In the genomic region with DNA sequence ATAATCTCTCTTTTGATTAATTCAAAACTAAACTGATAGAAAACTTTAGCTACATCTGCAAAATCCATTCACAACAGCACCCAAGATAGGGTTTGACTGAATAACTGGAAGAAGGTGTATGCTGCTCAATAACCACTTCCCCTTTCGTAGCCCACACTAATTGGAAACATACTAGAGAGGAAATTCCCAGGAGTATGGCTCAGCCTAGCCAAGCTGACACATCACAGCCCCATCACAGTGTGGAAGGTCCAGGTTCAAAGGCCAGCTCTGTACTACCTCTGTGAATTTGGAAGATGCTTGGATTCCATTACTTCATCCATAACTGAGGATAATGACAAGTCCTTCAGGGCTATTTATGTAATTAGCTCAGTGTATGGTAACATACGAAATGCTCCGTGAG, we compare ENCODE assay signal across 15 cellular contexts.
DNase-seq lines count a peak whose midpoint lies in the region; TF ChIP-seq lines count a peak whose summit lies in the region.
"Had no signal": no experiment of that assay in that cellular context is flagged by ENCODE, and none has a peak within 500 bp of the region (broad histone marks: within the 10 kb centered on the region; RNA-seq: fewer than 3 reads in every experiment).

No MANE protein-coding gene starts in this region.

- H3K36me3 ChIP-seq in adrenal gland (replicated peaks in 1 of 2): no peaks in the 10 kb centered on the region
- H3K36me3 ChIP-seq: colonic mucosa, thyroid gland had no signal

- TF ChIP-seq POLR2A in adrenal gland (IDR thresholded peaks at IDR 0.05): no peak

- 63 to 80% (median 70%) methylated on average over 3 of the region's 3 CpGs for WGBS in adrenal gland, 4 donors

- H3K27me3 ChIP-seq in adrenal gland: no peaks in the 10 kb centered on the region
- H3K27me3 ChIP-seq: colonic mucosa, thyroid gland had no signal

- TF ChIP-seq CTCF in HFFc6 (IDR thresholded peaks at IDR 0.05) (no peak), foreskin fibroblast (IDR thresholded peaks at IDR 0.05; ENCODE audit: low read depth, low read length) (no peak), adrenal gland (IDR thresholded peaks at IDR 0.05) (no peak)

- no peaks in the 10 kb centered on the region for H3K4me1 ChIP-seq in adrenal gland (replicated peaks in 1 of 2)
- H3K4me1 ChIP-seq: colonic mucosa, thyroid gland had no signal

- H3K9me3 ChIP-seq in adrenal gland (replicated peaks in 1 of 3): no peaks in the 10 kb centered on the region
- H3K9me3 ChIP-seq: colonic mucosa, thyroid gland had no signal

- intact Hi-C loops in adrenal gland (cut with DNase I): no loop called here

- H3K4me3 Mint-ChIP-seq in HFFc6: peak overlapping the region; percentile 16
- H3K4me3 Mint-ChIP-seq: activated CD8-positive, alpha-beta T cell treated with anti-CD3 and anti-CD28 coated beads for 36 hours; activated T-helper 17 cell treated with anti-CD3 and anti-CD28 coated beads, Interleukin-2, amount 50 U/mL, for 72 hours; CD4-positive, CD25-positive, alpha-beta regulatory T cell had no signal

- H3K27ac ChIP-seq in adrenal gland: no peak overlapping the region
- H3K27ac ChIP-seq: colonic mucosa, thyroid gland had no signal

- no peak overlapping the region for H3K4me3 ChIP-seq in foreskin fibroblast (ENCODE audit: low read depth in 1 of 2, low read length in 2 of 2)
- H3K4me3 ChIP-seq in adrenal gland: no peak overlapping the region
- H3K4me3 ChIP-seq: colonic mucosa, thyroid gland had no signal

- DNase-seq in EL: peak; percentile 81
- DNase-seq in HFFc6: peak; percentile 71
- DNase-seq in MV-4-11 (lab: John Stamatoyannopoulos, UW): peak; percentile 9
- peak; percentile 94 to 95 for DNase-seq in foreskin fibroblast
- DNase-seq in HK-2 (ENCODE audit: unreplicated experiment): no peak
- DNase-seq in adrenal gland: no peak
- DNase-seq in stimulated activated naive CD4-positive, alpha-beta T cell (lab: John Stamatoyannopoulos, UW): no peak
- DNase-seq in activated T-cell treated with anti-CD3 and anti-CD28 coated beads, Interleukin-2, amount 50 U/mL, for 1 hour: no peak
- DNase-seq: activated CD8-positive, alpha-beta T cell treated with anti-CD3 and anti-CD28 coated beads for 36 hours; CD4-positive, CD25-positive, alpha-beta regulatory T cell; colonic mucosa; NCI-H1092; SIG-M5; thyroid gland had no signal

- peaks cover 2% of the 10 kb centered on the region; the same call in 1 of the 2 replicates for H3K27me3 Mint-ChIP-seq in HFFc6 (ENCODE audit: insufficient read depth)
- H3K27me3 Mint-ChIP-seq: CD4-positive, CD25-positive, alpha-beta regulatory T cell had no signal

- peaks cover 23% of the 10 kb centered on the region for H3K36me3 Mint-ChIP-seq in HFFc6 (ENCODE audit: low read depth)
- H3K36me3 Mint-ChIP-seq: CD4-positive, CD25-positive, alpha-beta regulatory T cell had no signal

- H3K27ac Mint-ChIP-seq in HFFc6: peak overlapping the region; percentile 71
- H3K27ac Mint-ChIP-seq: activated CD8-positive, alpha-beta T cell treated with anti-CD3 and anti-CD28 coated beads for 36 hours; activated T-helper 17 cell treated with anti-CD3 and anti-CD28 coated beads, Interleukin-2, amount 50 U/mL, for 72 hours; CD4-positive, CD25-positive, alpha-beta regulatory T cell had no signal

- peaks cover 40% of the 10 kb centered on the region for H3K4me1 Mint-ChIP-seq in HFFc6 (ENCODE audit: low read depth)
- H3K4me1 Mint-ChIP-seq: activated T-helper 17 cell treated with anti-CD3 and anti-CD28 coated beads, Interleukin-2, amount 50 U/mL, for 72 hours had no signal

- H3K9me3 Mint-ChIP-seq in HFFc6: peaks cover 17% of the 10 kb centered on the region
- H3K9me3 Mint-ChIP-seq: activated CD8-positive, alpha-beta T cell treated with anti-CD3 and anti-CD28 coated beads for 36 hours; activated T-helper 17 cell treated with anti-CD3 and anti-CD28 coated beads, Interleukin-2, amount 50 U/mL, for 72 hours had no signal

Comparison
In these comparisons a context has a peak if more than half of its experiments do, and no peak if none do; other contexts are left out.
1. DNase-seq: peak in EL (single experiment), HFFc6 (single experiment), MV-4-11 (single experiment) and foreskin fibroblast (2 of 2); none in HK-2 (single experiment), adrenal gland (0 of 7), stimulated activated naive CD4-positive, alpha-beta T cell (0 of 6) and activated T-cell treated with anti-CD3 and anti-CD28 coated beads, Interleukin-2, amount 50 U/mL, for 1 hour (single experiment).